ENCODE assay signal across 1 cellular context in the genomic region with DNA sequence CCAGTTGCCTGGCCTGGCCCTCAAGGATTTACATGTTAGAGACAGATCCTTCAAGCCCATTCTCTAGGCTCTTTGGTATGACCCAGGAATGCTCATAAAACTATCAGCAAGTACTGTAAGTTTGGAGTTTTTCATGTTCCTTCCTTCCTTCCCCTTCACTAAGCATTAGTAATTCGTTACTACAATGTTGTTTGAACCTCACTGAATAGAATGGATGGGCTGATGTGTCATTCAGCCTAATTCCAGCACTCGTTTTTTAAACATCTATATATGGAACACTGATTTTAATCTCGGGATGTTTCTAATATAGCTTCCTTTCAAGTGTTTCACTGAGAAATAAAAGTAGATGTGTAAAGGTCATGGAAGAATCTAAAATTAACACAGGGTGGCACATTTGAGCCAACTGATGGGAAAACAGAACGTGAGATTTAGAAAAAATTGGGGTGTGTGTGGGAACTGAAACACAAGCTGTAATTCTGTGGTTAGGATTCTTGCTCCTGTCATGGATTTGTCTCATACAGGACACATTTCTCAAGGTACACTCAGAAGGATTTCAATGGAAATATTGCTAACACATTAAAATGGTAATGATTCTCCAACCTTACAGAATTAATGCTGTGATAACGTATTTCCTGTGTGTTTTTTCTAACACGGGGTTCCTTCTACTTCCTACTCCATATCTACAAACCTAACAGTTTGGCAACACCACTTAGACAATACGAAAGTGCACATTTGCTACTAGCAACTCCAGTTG.
TF ChIP-seq lines count a peak whose summit lies in the region.

No MANE protein-coding gene starts in this region.

TF ChIP-seq in H1, 55 proteins besides CTCF, POLR2A, EP300 and RAD21 (continued from another document):
- TF ChIP-seq USF2 (IDR thresholded peaks at IDR 0.05; ENCODE audit: low read length) (no peak), CHD2 (IDR thresholded peaks at IDR 0.05; ENCODE audit: low read length) (no peak), SP1 (IDR thresholded peaks at IDR 0.05; ENCODE audit: low read depth, low read length) (no peak), EGR1 (IDR thresholded peaks at IDR 0.05; ENCODE audit: borderline replicate concordance, low read depth, low read length) (no peak)
